In the genomic region with DNA sequence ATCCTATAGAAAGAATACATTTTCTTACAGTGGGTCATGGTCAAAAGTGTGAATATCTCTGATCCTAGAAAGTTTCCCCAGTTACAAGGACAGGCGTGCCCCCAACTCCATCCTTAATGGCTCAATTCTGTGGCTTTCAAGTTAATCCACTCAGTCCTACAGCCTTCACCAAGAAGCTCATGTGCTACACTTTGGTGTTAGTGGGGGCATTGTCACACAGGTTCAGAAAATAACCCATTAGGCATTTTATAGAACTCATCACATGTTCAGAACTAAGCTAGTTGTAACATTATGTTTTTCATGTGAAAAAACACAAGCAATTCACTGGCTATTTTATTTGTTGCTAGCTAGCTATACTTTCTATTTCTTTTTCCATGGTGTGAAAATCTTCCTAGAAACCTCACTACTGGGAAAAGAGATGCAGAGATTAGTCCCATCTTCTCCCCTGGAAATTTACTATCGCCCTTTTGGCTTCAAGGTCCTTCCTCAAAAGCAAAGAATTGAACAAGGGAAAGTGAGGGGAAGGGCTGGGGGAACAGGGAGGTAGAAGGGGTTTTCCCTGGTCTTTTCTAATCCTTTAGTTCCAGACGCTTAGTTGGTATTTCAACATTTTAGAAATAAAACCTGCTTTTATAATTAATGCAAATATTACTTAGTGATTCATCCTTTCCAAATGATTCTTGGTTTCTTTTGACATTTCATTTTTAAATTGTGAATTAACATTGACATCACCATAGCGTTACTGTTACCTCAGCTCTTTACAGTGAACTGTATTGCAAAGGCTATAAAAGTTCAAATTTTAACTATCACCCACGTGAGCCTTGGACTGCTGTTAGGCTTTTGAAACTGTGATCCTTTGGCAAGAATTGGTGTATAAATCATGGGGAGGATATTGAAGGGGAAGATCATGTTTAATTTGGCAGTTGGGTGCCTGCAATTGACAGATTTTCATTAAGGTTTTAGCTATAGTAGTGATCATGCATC, we compare ENCODE assay signal across 20 cellular contexts. TPM values are rescaled to one million over a fixed set of nuclear protein-coding genes. Genes with fewer than 3 reads are reported as not detected.
A peak's percentile ranks its signal among the peaks of the same experiment; 100 is the strongest.
DNase-seq lines count a peak whose midpoint lies in the region; ATAC-seq, FAIRE-seq and TF ChIP-seq lines count a peak whose summit lies in the region.
"Had no signal": no experiment of that assay in that cellular context is flagged by ENCODE, and none has a peak within 500 bp of the region (broad histone marks: within the 10 kb centered on the region; RNA-seq: fewer than 3 reads in every experiment).

No MANE protein-coding gene starts in this region.

- ATAC-seq in esophagus mucosa (peak; percentile 47), GM18909 (IDR thresholded peaks at IDR 0.05; ENCODE audit: poor library complexity, unreplicated experiment) (no peak)
- no peak for ATAC-seq in stimulated activated effector memory CD8-positive, alpha-beta T cell treated with anti-CD3 and anti-CD28 coated beads, Interleukin-12 subunit alpha, Interleukin-12 subunit beta, amount 100 ng/mL, for 72 hours
- ATAC-seq: A549, gastrocnemius medialis, HCT116 had no signal

- H3K36me3 ChIP-seq in OCI-LY3 (replicated peaks; ENCODE audit: low read depth, low read length), result peaks cover 7% of the 10 kb centered on the region
- H3K36me3 ChIP-seq in small intestine (ENCODE audit: control insufficient read depth in 2 of 2, insufficient read depth in 2 of 2, low read length in 2 of 2), result no peaks in the 10 kb centered on the region
- H3K36me3 ChIP-seq: breast epithelium, transverse colon had no signal

- peaks cover 96% of the 10 kb centered on the region for H3K79me2 ChIP-seq in OCI-LY3 (ENCODE audit: low read length)

- no peaks in the 10 kb centered on the region for H3K27me3 Mint-ChIP-seq in activated CD4-positive, alpha-beta T cell treated with anti-CD3 and anti-CD28 coated beads, Interleukin-2, amount 10 ng/mL, durations not matched to agents 24 days and 14 days
- H3K27me3 Mint-ChIP-seq: dendritic cell treated with granulocyte-macrophage colony-stimulating factor and Interleukin-4, amounts not matched to agents 40 ng/mL and 50 ng/mL, for 4 days had no signal

- H3K4me1 Mint-ChIP-seq in activated CD4-positive, alpha-beta T cell treated with anti-CD3 and anti-CD28 coated beads, Interleukin-2, amount 10 ng/mL, durations not matched to agents 24 days and 14 days, result peaks cover 74% of the 10 kb centered on the region
- peaks cover 80% of the 10 kb centered on the region for H3K4me1 Mint-ChIP-seq in stimulated activated effector memory CD8-positive, alpha-beta T cell treated with anti-CD3 and anti-CD28 coated beads, Interleukin-12 subunit alpha, Interleukin-12 subunit beta, amount 100 ng/mL, for 72 hours
- H3K4me1 Mint-ChIP-seq: nephron had no signal

- peak overlapping the region; percentile 68 for H3K27ac ChIP-seq in OCI-LY3 (ENCODE audit: low read length)
- no peak overlapping the region for H3K27ac ChIP-seq in small intestine (ENCODE audit: low read depth in 1 of 2, low read length in 1 of 2)
- H3K27ac ChIP-seq: A549, breast epithelium, epithelial cell of prostate, gastrocnemius medialis, transverse colon had no signal

- H3K27me3 ChIP-seq in OCI-LY3 (ENCODE audit: low read depth, low read length) (no peaks in the 10 kb centered on the region), small intestine (ENCODE audit: control insufficient read depth in 2 of 2, insufficient read depth in 2 of 2, low read length in 2 of 2) (no peaks in the 10 kb centered on the region)
- H3K27me3 ChIP-seq: breast epithelium, gastrocnemius medialis, transverse colon had no signal

- peak overlapping the region; percentile 64 for H3K4me3 Mint-ChIP-seq in activated CD4-positive, alpha-beta T cell treated with anti-CD3 and anti-CD28 coated beads, Interleukin-2, amount 10 ng/mL, durations not matched to agents 24 days and 14 days
- H3K4me3 Mint-ChIP-seq in stimulated activated effector memory CD8-positive, alpha-beta T cell treated with anti-CD3 and anti-CD28 coated beads, Interleukin-12 subunit alpha, Interleukin-12 subunit beta, amount 100 ng/mL, for 72 hours, result peak overlapping the region; percentile 10
- H3K4me3 Mint-ChIP-seq: dendritic cell treated with granulocyte-macrophage colony-stimulating factor and Interleukin-4, amounts not matched to agents 40 ng/mL and 50 ng/mL, for 4 days; nephron had no signal

- FAIRE-seq in small intestine (lab: Jason Lieb, UNC), result no peak
- FAIRE-seq: A549 had no signal

- no peak for TF ChIP-seq CTCF in OCI-LY3 (IDR thresholded peaks at IDR 0.05; ENCODE audit: low read depth, low read length)

- H3K4me3 ChIP-seq in OCI-LY3 (ENCODE audit: low read length) (peak overlapping the region; percentile 60), small intestine (ENCODE audit: low read depth in 1 of 2, low read length in 2 of 2) (no peak overlapping the region)
- H3K4me3 ChIP-seq: A549, breast epithelium, gastrocnemius medialis, transverse colon had no signal

- intact Hi-C loops in activated CD4-positive, alpha-beta T cell treated with anti-CD3 and anti-CD28 coated beads, Interleukin-2, amount 10 ng/mL, durations not matched to agents 24 days and 14 days (cut with micrococcal nuclease), result loop anchor here (1.0 to 10.0 kb wide), 3 partner anchors 15 to 263 kb away; no protein-coding TSS in a partner anchor

- H3K4me1 ChIP-seq in OCI-LY3 (ENCODE audit: low read length), result peaks cover 75% of the 10 kb centered on the region
- H3K4me1 ChIP-seq in small intestine (ENCODE audit: control insufficient read depth in 2 of 2, insufficient read depth in 1 of 2, low read depth in 1 of 2, low read length in 1 of 2), result peaks cover 4 to 15% of the 10 kb centered on the region in 2 donors
- H3K4me1 ChIP-seq: A549, breast epithelium had no signal

- peaks cover 91% of the 10 kb centered on the region for H4K20me1 ChIP-seq in OCI-LY3 (ENCODE audit: insufficient read depth, low read length)

- WGBS in small intestine, 3 donors, result 63 to 69% (median 64%) methylated on average over 5 of the region's 5 CpGs

- H3K9me3 ChIP-seq in OCI-LY3 (ENCODE audit: insufficient read depth, low read length), result no peaks in the 10 kb centered on the region
- H3K9me3 ChIP-seq in small intestine (ENCODE audit: control insufficient read depth, low read depth), result no peaks in the 10 kb centered on the region
- H3K9me3 ChIP-seq: A549, breast epithelium, gastrocnemius medialis, transverse colon had no signal

- peak overlapping the region; percentile 68 for H3K27ac Mint-ChIP-seq in activated CD4-positive, alpha-beta T cell treated with anti-CD3 and anti-CD28 coated beads, Interleukin-2, amount 10 ng/mL, durations not matched to agents 24 days and 14 days
- H3K27ac Mint-ChIP-seq in stimulated activated effector memory CD8-positive, alpha-beta T cell treated with anti-CD3 and anti-CD28 coated beads, Interleukin-12 subunit alpha, Interleukin-12 subunit beta, amount 100 ng/mL, for 72 hours, result peak overlapping the region; percentile 12
- H3K27ac Mint-ChIP-seq: dendritic cell treated with granulocyte-macrophage colony-stimulating factor and Interleukin-4, amounts not matched to agents 40 ng/mL and 50 ng/mL, for 4 days; nephron had no signal

- H3K4me2 ChIP-seq in OCI-LY3 (ENCODE audit: low read length), result peak overlapping the region; percentile 79
- H3K4me2 ChIP-seq: A549 had no signal

- peaks cover 33% of the 10 kb centered on the region for H3K36me3 Mint-ChIP-seq in activated CD4-positive, alpha-beta T cell treated with anti-CD3 and anti-CD28 coated beads, Interleukin-2, amount 10 ng/mL, durations not matched to agents 24 days and 14 days (ENCODE audit: low read depth)
- H3K36me3 Mint-ChIP-seq in stimulated activated effector memory CD8-positive, alpha-beta T cell treated with anti-CD3 and anti-CD28 coated beads, Interleukin-12 subunit alpha, Interleukin-12 subunit beta, amount 100 ng/mL, for 72 hours, result peaks cover 35% of the 10 kb centered on the region

- H3K9me3 Mint-ChIP-seq in activated CD4-positive, alpha-beta T cell treated with anti-CD3 and anti-CD28 coated beads, Interleukin-2, amount 10 ng/mL, durations not matched to agents 24 days and 14 days, result no peaks in the 10 kb centered on the region
- H3K9me3 Mint-ChIP-seq in stimulated activated effector memory CD8-positive, alpha-beta T cell treated with anti-CD3 and anti-CD28 coated beads, Interleukin-12 subunit alpha, Interleukin-12 subunit beta, amount 100 ng/mL, for 72 hours, result no peaks in the 10 kb centered on the region

- H2AFZ ChIP-seq in OCI-LY3 (ENCODE audit: low read depth, low read length), result no peak overlapping the region

- peak overlapping the region; percentile 20; the same call in 1 of the 2 replicates for H3K9ac ChIP-seq in OCI-LY3 (ENCODE audit: low read length)

- DNase-seq in activated CD4-positive, alpha-beta T cell treated with anti-CD3 and anti-CD28 coated beads, Interleukin-2, amount 10 ng/mL, durations not matched to agents 24 days and 14 days, result no peak
- DNase-seq in activated CD4-positive, alpha-beta T cell treated with anti-CD3 and anti-CD28 coated beads, Interleukin-2, amount 50 U/mL, for 48 hours, result no peak
- DNase-seq in stimulated activated effector memory CD8-positive, alpha-beta T cell treated with anti-CD3 and anti-CD28 coated beads, Interleukin-12 subunit alpha, Interleukin-12 subunit beta, amount 100 ng/mL, for 72 hours (ENCODE audit: low spot score in 2 of 2), result no peak
- DNase-seq in small intestine (no peak), NCI-H1417 (lab: John Stamatoyannopoulos, UW) (no peak)
- DNase-seq: DND-41, gastrocnemius medialis, KG1, NCI-H1105, NCI-H748 treated with DMSO at 0.1 percent for 48 hours, transverse colon had no signal

RNA-seq across cellular contexts. Expression of a gene that starts 20.7 kb away (rescaled TPM):
- total RNA-seq in activated CD4-positive, alpha-beta T cell treated with anti-CD3 and anti-CD28 coated beads, Interleukin-2, amount 10 ng/mL, durations not matched to agents 24 days and 14 days, result 146 and 148 TPM in 2 replicates
- total RNA-seq in esophagus mucosa, result 35.2 TPM
- 10 to 100 TPM; 12.7 to 19.0 (median 16.8) TPM for polyA plus RNA-seq in small intestine
